8 cellular contexts compared by ENCODE assay signal in genomic region chr7:136072447-136072846, GRCh38.
"Had no signal": no experiment of that assay in that cellular context is flagged by ENCODE, and none has a peak within 500 bp of the region (broad histone marks: within the 10 kb centered on the region; RNA-seq: fewer than 3 reads in every experiment).

No MANE protein-coding gene starts in this region.

- DNase-seq: GDM1, GF-D8 had no signal

- H3K4me3 ChIP-seq: GM12878 had no signal

- FAIRE-seq: G401.6, GM12878, GM12891, GM12892, GM18507, GM19239 had no signal

- ATAC-seq: GM12878 had no signal
